ENCODE assay signal across 8 cellular contexts in genomic region chr10:115355162-115355760, GRCh38.
DNase-seq lines count a peak whose midpoint lies in the region; ATAC-seq and TF ChIP-seq lines count a peak whose summit lies in the region.
"Had no signal": no experiment of that assay in that cellular context is flagged by ENCODE, and none has a peak within 500 bp of the region (broad histone marks: within the 10 kb centered on the region; RNA-seq: fewer than 3 reads in every experiment).

No MANE protein-coding gene starts in this region.

- no peaks in the 10 kb centered on the region for H3K4me1 ChIP-seq in suprapubic skin

- H3K27me3 ChIP-seq in suprapubic skin: no peaks in the 10 kb centered on the region

- H3K4me3 ChIP-seq in cardiac fibroblast (replicated peaks in 1 of 2; ENCODE audit: low read depth in 2 of 2, low read length in 2 of 2) (no peak overlapping the region), suprapubic skin (no peak overlapping the region)

- 21% methylated on average over 2 of the region's 2 CpGs for WGBS in suprapubic skin

- ATAC-seq in GM19463 (IDR thresholded peaks at IDR 0.05; ENCODE audit: unreplicated experiment): peak; percentile 87
- ATAC-seq in HG03565 (IDR thresholded peaks at IDR 0.05; ENCODE audit: unreplicated experiment): peak; percentile 88

- no peaks in the 10 kb centered on the region for H3K9me3 ChIP-seq in suprapubic skin

- DNase-seq in GF-D8 (lab: John Stamatoyannopoulos, UW) (peak; percentile 2), NCI-H774 (lab: John Stamatoyannopoulos, UW) (peak; percentile 32), cardiac fibroblast (ENCODE audit: low read depth in 2 of 2) (peak; percentile 77 to 79), lung microvascular endothelial cell (ENCODE audit: low read depth in 2 of 2) (peak; percentile 62 to 73), suprapubic skin (ENCODE audit: low spot score in 2 of 2) (no peak)
- DNase-seq: activated naive CD8-positive, alpha-beta T cell treated with anti-CD3 and anti-CD28 coated beads, Interleukin-2, amount 10 ng/mL, durations not matched to agents 7 days and 5 days had no signal

- no peak for TF ChIP-seq POLR2A in suprapubic skin (IDR thresholded peaks at IDR 0.05)

- no peak overlapping the region for H3K27ac ChIP-seq in suprapubic skin

- TF ChIP-seq EP300 in suprapubic skin (IDR thresholded peaks at IDR 0.05): no peak

- TF ChIP-seq CTCF in cardiac fibroblast (IDR thresholded peaks at IDR 0.05; ENCODE audit: low read depth, low read length) (peak; percentile 67), suprapubic skin (IDR thresholded peaks at IDR 0.05) (peak in 1 of 2 donors; percentile 39)

- H3K36me3 ChIP-seq in suprapubic skin: no peaks in the 10 kb centered on the region

Comparison
In these comparisons a context has a peak if more than half of its experiments do, and no peak if none do; other contexts are left out.
1. DNase-seq: peak in GF-D8 (single experiment), NCI-H774 (single experiment), cardiac fibroblast (2 of 2) and lung microvascular endothelial cell (2 of 2); none in suprapubic skin (0 of 2).